In the genomic region with DNA sequence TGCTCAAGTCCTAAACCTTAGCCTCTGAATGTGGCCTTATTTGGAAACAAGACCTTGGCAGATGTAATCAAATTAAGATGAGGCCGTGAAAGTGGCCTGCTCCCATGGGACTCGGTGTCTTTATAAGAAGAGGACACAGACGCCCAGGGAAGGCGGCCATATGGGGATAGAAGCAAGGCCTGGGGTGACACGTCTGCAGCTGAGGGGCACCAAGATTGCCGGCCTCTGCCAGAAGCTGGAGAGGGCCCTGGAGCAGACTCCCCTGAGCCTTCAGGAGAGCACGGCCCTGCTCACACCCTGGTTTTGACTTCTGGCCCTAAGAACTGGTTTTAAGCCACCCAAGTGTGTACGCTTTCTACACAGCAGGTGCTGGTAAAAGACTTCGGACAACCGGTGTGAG, we compare ENCODE assay signal across 8 cellular contexts. TPM values are rescaled to one million over a fixed set of nuclear protein-coding genes. Genes with fewer than 3 reads are reported as not detected.
"Had no signal": no experiment of that assay in that cellular context is flagged by ENCODE, and none has a peak within 500 bp of the region (broad histone marks: within the 10 kb centered on the region; RNA-seq: fewer than 3 reads in every experiment).

No MANE protein-coding gene starts in this region.

- H3K4me3 ChIP-seq: GM12878 had no signal

- FAIRE-seq: G401.6, GM12878, GM12891, GM18507, GM19239 had no signal

- DNase-seq: GDM1, GF-D8 had no signal

- ATAC-seq: GM12878 had no signal

RNA-seq across cellular contexts. Expression of a gene that starts 29.2 kb away (rescaled TPM):
- total RNA-seq: G401 had no signal
